In genomic region chr1:55427576-55427975, GRCh38 we compare ENCODE assay signal across 3 cellular contexts.
TF ChIP-seq lines count a peak whose summit lies in the region.

No MANE protein-coding gene starts in this region.

TF ChIP-seq in SK-N-SH, 30 proteins besides CTCF, POLR2A, EP300 and RAD21:
- TF ChIP-seq SMC3 (IDR thresholded peaks at IDR 0.05; ENCODE audit: low read depth, low read length), result no peak
- TF ChIP-seq RCOR1 (IDR thresholded peaks at IDR 0.05; ENCODE audit: low read length), result no peak
- no peak for TF ChIP-seq ELF1 (IDR thresholded peaks at IDR 0.05)
- TF ChIP-seq CHD2 (IDR thresholded peaks at IDR 0.05; ENCODE audit: low read length, partially characterized antibody), result no peak
- no peak for TF ChIP-seq USF1 (IDR thresholded peaks at IDR 0.05; ENCODE audit: borderline replicate concordance, low read depth)
- no peak for TF ChIP-seq GABPA (IDR thresholded peaks at IDR 0.05; ENCODE audit: low read depth)

TF ChIP-seq in SK-N-SH treated with all-trans-retinoic acid at 6 μM for 48 hours, 23 proteins besides CTCF, POLR2A, EP300 and RAD21:
- TF ChIP-seq ARNTL (CRISPR knock-in tag; IDR thresholded peaks at IDR 0.05; ENCODE audit: borderline replicate concordance, low read depth), result no peak
- TF ChIP-seq ZFP3 (CRISPR knock-in tag; IDR thresholded peaks at IDR 0.05), result no peak
- TF ChIP-seq, protein P1, sequence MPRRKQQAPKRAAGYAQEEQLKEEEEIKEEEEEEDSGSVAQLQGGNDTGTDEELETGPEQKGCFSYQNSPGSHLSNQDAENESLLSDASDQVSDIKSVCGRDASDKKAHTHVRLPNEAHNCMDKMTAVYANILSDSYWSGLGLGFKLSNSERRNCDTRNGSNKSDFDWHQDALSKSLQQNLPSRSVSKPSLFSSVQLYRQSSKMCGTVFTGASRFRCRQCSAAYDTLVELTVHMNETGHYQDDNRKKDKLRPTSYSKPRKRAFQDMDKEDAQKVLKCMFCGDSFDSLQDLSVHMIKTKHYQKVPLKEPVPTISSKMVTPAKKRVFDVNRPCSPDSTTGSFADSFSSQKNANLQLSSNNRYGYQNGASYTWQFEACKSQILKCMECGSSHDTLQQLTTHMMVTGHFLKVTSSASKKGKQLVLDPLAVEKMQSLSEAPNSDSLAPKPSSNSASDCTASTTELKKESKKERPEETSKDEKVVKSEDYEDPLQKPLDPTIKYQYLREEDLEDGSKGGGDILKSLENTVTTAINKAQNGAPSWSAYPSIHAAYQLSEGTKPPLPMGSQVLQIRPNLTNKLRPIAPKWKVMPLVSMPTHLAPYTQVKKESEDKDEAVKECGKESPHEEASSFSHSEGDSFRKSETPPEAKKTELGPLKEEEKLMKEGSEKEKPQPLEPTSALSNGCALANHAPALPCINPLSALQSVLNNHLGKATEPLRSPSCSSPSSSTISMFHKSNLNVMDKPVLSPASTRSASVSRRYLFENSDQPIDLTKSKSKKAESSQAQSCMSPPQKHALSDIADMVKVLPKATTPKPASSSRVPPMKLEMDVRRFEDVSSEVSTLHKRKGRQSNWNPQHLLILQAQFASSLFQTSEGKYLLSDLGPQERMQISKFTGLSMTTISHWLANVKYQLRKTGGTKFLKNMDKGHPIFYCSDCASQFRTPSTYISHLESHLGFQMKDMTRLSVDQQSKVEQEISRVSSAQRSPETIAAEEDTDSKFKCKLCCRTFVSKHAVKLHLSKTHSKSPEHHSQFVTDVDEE (CRISPR knock-in tag; IDR thresholded peaks at IDR 0.05), result no peak
- no peak for TF ChIP-seq PATZ1 (CRISPR knock-in tag; IDR thresholded peaks at IDR 0.05; ENCODE audit: borderline replicate concordance)
- no peak for TF ChIP-seq BACH2 (CRISPR knock-in tag; IDR thresholded peaks at IDR 0.05; ENCODE audit: borderline replicate concordance)
- TF ChIP-seq OSR1 (CRISPR knock-in tag; IDR thresholded peaks at IDR 0.05), result no peak
- TF ChIP-seq ZNF565 (CRISPR knock-in tag; conservative IDR thresholded peaks at IDR 0.05; ENCODE audit: low read depth), result no peak
- TF ChIP-seq GLIS3 (CRISPR knock-in tag; IDR thresholded peaks at IDR 0.05), result no peak
- no peak for TF ChIP-seq SNAI2 (CRISPR knock-in tag; IDR thresholded peaks at IDR 0.05)
- no peak for TF ChIP-seq ZNF70 (CRISPR knock-in tag; IDR thresholded peaks at IDR 0.05)
- TF ChIP-seq TOX (CRISPR knock-in tag; IDR thresholded peaks at IDR 0.05; ENCODE audit: borderline replicate concordance), result no peak
- no peak for TF ChIP-seq CSDC2 (CRISPR knock-in tag; IDR thresholded peaks at IDR 0.05)

TF ChIP-seq in endothelial cell of umbilical vein, 7 proteins besides CTCF, POLR2A, EP300 and RAD21:
- TF ChIP-seq MYC (IDR thresholded peaks at IDR 0.05; ENCODE audit: low read depth, low read length) (no peak), EZH2 (IDR thresholded peaks at IDR 0.05; ENCODE audit: borderline replicate concordance, low read depth, low read length, severe bottlenecking) (no peak), JUN (IDR thresholded peaks at IDR 0.05; ENCODE audit: borderline replicate concordance, insufficient read depth, insufficient read length, low read depth) (no peak), POLR2AphosphoS5 (IDR thresholded peaks at IDR 0.05; ENCODE audit: insufficient read depth, low read depth, low read length) (no peak), MAX (IDR thresholded peaks at IDR 0.05; ENCODE audit: insufficient read depth, insufficient read length) (no peak), FOS (IDR thresholded peaks at IDR 0.05; ENCODE audit: borderline replicate concordance, insufficient read depth, low read length) (no peak), GATA2 (IDR thresholded peaks at IDR 0.05; ENCODE audit: insufficient read depth, insufficient read length, low read depth, low read length) (no peak)
